In the genomic region with DNA sequence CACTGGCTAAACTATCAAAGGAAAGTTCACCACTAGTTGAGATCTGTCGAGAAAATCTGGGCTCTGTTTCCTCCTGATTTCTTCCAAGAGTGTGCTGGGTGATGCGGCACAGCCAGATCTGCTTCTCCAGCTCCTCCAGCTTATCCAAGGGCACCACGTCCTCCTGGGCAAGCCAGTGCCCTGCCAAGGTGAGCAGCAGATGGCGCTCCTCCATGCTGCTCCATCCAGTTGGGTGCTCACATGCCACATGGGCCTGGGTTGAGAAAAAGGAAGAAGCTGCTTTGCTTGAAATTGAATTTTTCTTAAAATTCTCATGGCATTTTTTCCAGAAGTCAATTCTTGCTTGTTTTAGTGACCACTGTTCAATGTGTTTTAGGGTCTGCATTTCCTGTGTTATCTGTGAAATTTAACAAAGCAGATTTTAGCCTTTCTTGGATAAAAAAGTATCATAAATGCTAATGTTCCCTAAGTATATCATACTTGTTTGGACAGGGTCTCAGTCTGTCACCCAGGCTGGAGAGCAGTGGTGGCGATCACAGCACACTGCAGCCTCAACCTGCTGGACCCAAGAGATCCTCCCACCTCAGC, we compare ENCODE assay signal across 8 cellular contexts. TPM values are rescaled to one million over a fixed set of nuclear protein-coding genes. Genes with fewer than 3 reads are reported as not detected.
DNase-seq lines count a peak whose midpoint lies in the region; ATAC-seq lines count a peak whose summit lies in the region.

No MANE protein-coding gene starts in this region.

- peak; percentile 73 to 86 for ATAC-seq in activated T-cell treated with anti-CD3 and anti-CD28 coated beads, Interleukin-2, amount 50 U/mL, for 72 hours (replicated peaks in 1 of 2)
- no peak for ATAC-seq in GM18519 (IDR thresholded peaks at IDR 0.05; ENCODE audit: low FRiP score, unreplicated experiment)

- H3K4me3 Mint-ChIP-seq in activated T-cell treated with anti-CD3 and anti-CD28 coated beads, Interleukin-2, amount 50 U/mL, for 72 hours = no peak overlapping the region

- H3K27ac Mint-ChIP-seq in activated T-cell treated with anti-CD3 and anti-CD28 coated beads, Interleukin-2, amount 50 U/mL, for 72 hours = peak overlapping the region; percentile 30

- peaks cover 16% of the 10 kb centered on the region for H3K4me1 Mint-ChIP-seq in activated T-cell treated with anti-CD3 and anti-CD28 coated beads, Interleukin-2, amount 50 U/mL, for 72 hours (ENCODE audit: low read depth)

- H3K36me3 Mint-ChIP-seq in activated T-cell treated with anti-CD3 and anti-CD28 coated beads, Interleukin-2, amount 50 U/mL, for 72 hours (ENCODE audit: insufficient read depth in 2 of 2) = peaks cover 8 to 46% of the 10 kb centered on the region in 2 donors

- DNase-seq in NCI-H2227 (lab: John Stamatoyannopoulos, UW; ENCODE audit: unreplicated experiment) = peak; percentile 22
- no peak for DNase-seq in NCI-H2227 treated with DMSO at 0.1 percent for 48 hours (lab: John Stamatoyannopoulos, UW)
- peak; percentile 13 for DNase-seq in NCI-H524 treated with DMSO at 0.1 percent for 48 hours (lab: John Stamatoyannopoulos, UW)
- peak; percentile 56 to 59 for DNase-seq in activated T-cell treated with anti-CD3 and anti-CD28 coated beads, Interleukin-2, amount 50 U/mL, for 72 hours
- peak; percentile 39 for DNase-seq in glomerular visceral epithelial cell (ENCODE audit: extremely low spot score)
- peak; percentile 65 for DNase-seq in stimulated activated CD4-positive, alpha-beta T cell treated with anti-CD3 and anti-CD28 coated beads, Interleukin-4, amount 100 ng/mL, for 1 hour
- no peak for DNase-seq in Kasumi-1 (lab: John Stamatoyannopoulos, UW)

- no peaks in the 10 kb centered on the region for H3K27me3 Mint-ChIP-seq in activated T-cell treated with anti-CD3 and anti-CD28 coated beads, Interleukin-2, amount 50 U/mL, for 72 hours (ENCODE audit: low read depth)

- no peaks in the 10 kb centered on the region for H3K9me3 Mint-ChIP-seq in activated T-cell treated with anti-CD3 and anti-CD28 coated beads, Interleukin-2, amount 50 U/mL, for 72 hours

RNA-seq across cellular contexts. Expression of a gene that starts 47.3 kb away (rescaled TPM):
- total RNA-seq in activated T-cell treated with anti-CD3 and anti-CD28 coated beads, Interleukin-2, amount 50 U/mL, for 72 hours = 10 to 100 TPM; 61.1 to 64.9 TPM

Comparison
In these comparisons a context has a peak if more than half of its experiments do, and no peak if none do; other contexts are left out.
1. DNase-seq: peak in NCI-H2227 (single experiment), NCI-H524 treated with DMSO at 0.1 percent for 48 hours (single experiment), activated T-cell treated with anti-CD3 and anti-CD28 coated beads, Interleukin-2, amount 50 U/mL, for 72 hours (2 of 2), glomerular visceral epithelial cell (single experiment) and stimulated activated CD4-positive, alpha-beta T cell treated with anti-CD3 and anti-CD28 coated beads, Interleukin-4, amount 100 ng/mL, for 1 hour (single experiment); none in NCI-H2227 treated with DMSO at 0.1 percent for 48 hours (single experiment) and Kasumi-1 (0 of 2).